ENCODE assay signal across 8 cellular contexts in genomic region chr16:19886061-19886792, GRCh38. TPM values are rescaled to one million over a fixed set of nuclear protein-coding genes. Genes with fewer than 3 reads are reported as not detected.
DNase-seq lines count a peak whose midpoint lies in the region; ATAC-seq, FAIRE-seq and TF ChIP-seq lines count a peak whose summit lies in the region.

No MANE protein-coding gene starts in this region.

- no peaks in the 10 kb centered on the region for H3K9me3 ChIP-seq in BE2C
- peaks cover 5% of the 10 kb centered on the region for H3K9me3 ChIP-seq in adipocyte (ENCODE audit: control insufficient read depth, low read length)
- peaks cover 0 to 5% (median 0%) of the 10 kb centered on the region in 11 donors for H3K9me3 ChIP-seq in heart right ventricle

- no peak overlapping the region for H3K4me3 ChIP-seq in BE2C (ENCODE audit: low read depth, low read length)
- peak overlapping the region; percentile 48 for H3K4me3 ChIP-seq in adipocyte (ENCODE audit: low read length)
- peak overlapping the region in 8 of 10 donors; percentile 74 to 97 (median 88) for H3K4me3 ChIP-seq in heart right ventricle

- H3K27me3 ChIP-seq in BE2C (peaks cover 8% of the 10 kb centered on the region), adipocyte (replicated peaks; ENCODE audit: control insufficient read depth, insufficient read depth, low read length) (peaks cover 15% of the 10 kb centered on the region), heart right ventricle (peaks cover 0 to 39% (median 0%) of the 10 kb centered on the region in 7 donors)

- WGBS in heart right ventricle, 2 donors, result 7 to 8% methylated on average over 20 of the region's 20 CpGs

- H3K9ac ChIP-seq in adipocyte (ENCODE audit: low read length), result no peak overlapping the region

- no peaks in the 10 kb centered on the region for H3K4me1 ChIP-seq in BE2C
- H3K4me1 ChIP-seq in adipocyte (ENCODE audit: control insufficient read depth, insufficient read depth, low read length), result peaks cover 13% of the 10 kb centered on the region
- peaks cover 0 to 35% (median 26%) of the 10 kb centered on the region in 9 donors for H3K4me1 ChIP-seq in heart right ventricle

- H3K27ac ChIP-seq in heart right ventricle, result no peak overlapping the region

- peaks cover 25 to 30% (median 25%) of the 10 kb centered on the region in 3 donors for H3K4me1 Mint-ChIP-seq in T-cell

- H3K36me3 ChIP-seq in BE2C (no peaks in the 10 kb centered on the region), adipocyte (ENCODE audit: control insufficient read depth, insufficient read depth, low read length, severe bottlenecking) (no peaks in the 10 kb centered on the region), heart right ventricle (peaks cover 0 to 7% (median 0%) of the 10 kb centered on the region in 9 donors)

- H3K27me3 Mint-ChIP-seq in T-cell, result peaks cover 16 to 28% of the 10 kb centered on the region in 2 donors

- peak overlapping the region; percentile 82 to 92 (median 87) for H3K4me3 Mint-ChIP-seq in T-cell

- CTCF ChIA-PET in T-cell (lab: Charles Lee), result interaction anchor here (0.6 to 3.2 kb wide), 13 partner anchors 9 to 331 kb away, joined by 3 to 46 read pairs (median 6); partner anchors contain the start of gene VPS35L (in 1 of the 2)

- FAIRE-seq in urothelium cell line (lab: Jason Lieb, UNC), result peak; percentile 5

- H3K36me3 Mint-ChIP-seq in T-cell, result no peaks in the 10 kb centered on the region

- TF ChIP-seq CTCF in BE2C (IDR thresholded peaks at IDR 0.05; ENCODE audit: low read depth, low read length) (peak; percentile 100), heart right ventricle (IDR thresholded peaks at IDR 0.05) (peak; percentile 99 to 100 (median 100))

- intact Hi-C loops in heart right ventricle (cut with DNase I), result loop anchor here in 9 of 10 donors (1.0 to 10.0 kb wide), 11 partner anchors 121 to 329 kb away; partner anchors contain the start of genes IQCK (in 1 of the 9), KNOP1 (in 1 of the 9) and VPS35L (in 1 of the 9)

- H3K27ac Mint-ChIP-seq in T-cell, result no peak overlapping the region

- POLR2A ChIA-PET in T-cell (lab: Charles Lee), result interaction anchor here in 1 of 2 donors (0.6 kb wide), 1 partner anchor 302 kb away, joined by 3 read pairs; no protein-coding TSS in a partner anchor

- DNase-seq in BE2C, result peak; percentile 74
- peak; percentile 52 for DNase-seq in NCI-H1092 (lab: John Stamatoyannopoulos, UW)
- DNase-seq in T-cell, result peak; percentile 55 to 83 (median 72)
- peak; percentile 88 for DNase-seq in adipocyte (ENCODE audit: low read depth)
- DNase-seq in heart right ventricle, result peak; percentile 77 to 78
- peak; percentile 86 for DNase-seq in putamen (ENCODE audit: low spot score)
- peak; percentile 69 for DNase-seq in urothelium cell line (ENCODE audit: low spot score)

- ATAC-seq in GM19463 (IDR thresholded peaks at IDR 0.05; ENCODE audit: unreplicated experiment), result peak; percentile 57
- peak; percentile 51 to 58 (median 54) for ATAC-seq in T-cell (replicated peaks in 1 of 4)
- ATAC-seq in heart right ventricle, result peak; percentile 22 to 69 (median 42)

- H3K9me3 Mint-ChIP-seq in T-cell, result no peaks in the 10 kb centered on the region

RNA-seq across cellular contexts. Expression of gene GPRC5B, which starts 1.6 kb away (rescaled TPM):
- polyA plus RNA-seq in BE2C (2012; ENCODE audit: insufficient read depth, insufficient read length, low read depth), result 0.48 TPM
- total RNA-seq in T-cell (1 to 10 TPM; 1.2 to 4.4 (median 1.4) TPM), heart right ventricle (10 to 100 TPM; 53.4 to 82.4 (median 69.4) TPM)
- polyA plus RNA-seq in heart right ventricle, result 100 to 1,000 TPM in 1 of 2 donors, 10 to 100 TPM in 1; 24.1 to 208 TPM

Comparison
In these comparisons a context has a peak if more than half of its experiments do, and no peak if none do; other contexts are left out.
1. RNA of gene GPRC5B, which starts 1.6 kb away (total RNA-seq): 53.4 to 82.4 TPM in heart right ventricle; 1.2 to 4.4 TPM in T-cell; every median in the first group is over 10 times any median in the second.
2. Peak in every context shown above with its lines, with median percentiles within 50 percentile points of each other: DNase-seq and ATAC-seq.